Comparison of ENCODE assay signal across 1 cellular context in the genomic region with DNA sequence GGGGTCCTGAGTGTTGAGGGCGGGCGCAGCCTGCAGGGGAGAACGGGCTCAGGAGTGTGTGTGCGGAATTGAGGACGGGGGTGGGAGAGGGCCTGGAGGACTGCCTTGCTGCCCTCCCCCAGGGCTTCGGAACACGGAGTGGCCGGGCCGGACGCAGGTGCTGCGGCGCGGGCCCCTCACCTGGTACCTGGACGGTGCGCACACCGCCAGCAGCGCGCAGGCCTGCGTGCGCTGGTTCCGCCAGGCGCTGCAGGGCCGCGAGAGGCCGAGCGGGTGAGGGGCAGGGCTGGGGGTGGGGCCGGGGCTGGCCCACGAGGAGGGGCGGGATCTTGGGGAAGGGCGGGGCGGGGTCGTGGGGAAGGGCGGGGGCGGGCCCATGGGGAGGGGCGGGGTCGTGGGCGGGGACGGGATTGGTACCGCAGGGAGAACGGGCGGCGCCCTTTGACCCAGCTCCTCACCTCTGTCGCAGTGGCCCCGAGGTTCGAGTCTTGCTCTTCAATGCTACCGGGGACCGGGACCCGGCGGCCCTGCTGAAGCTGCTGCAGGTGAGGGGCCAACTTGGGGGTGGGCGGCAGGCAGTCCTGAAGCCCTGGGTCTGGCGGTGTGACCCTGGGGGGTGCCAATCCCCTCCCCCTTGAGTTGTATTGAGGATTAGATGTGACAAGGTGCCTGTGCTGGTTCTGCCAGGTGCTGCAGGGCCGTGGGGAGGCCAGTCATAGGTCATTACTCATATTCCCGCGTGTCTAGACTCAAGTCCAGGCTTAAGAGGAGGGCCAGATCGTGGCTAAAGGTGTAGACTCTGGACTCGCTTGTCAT.
TF ChIP-seq lines count a peak whose summit lies in the region.

No MANE protein-coding gene starts in this region.

TF ChIP-seq in H1, 55 proteins besides CTCF, POLR2A, EP300 and RAD21:
- TF ChIP-seq HDAC6 (IDR thresholded peaks at IDR 0.05; ENCODE audit: low read depth, low read length) (no peak), ZNF274 (IDR thresholded peaks at IDR 0.05; ENCODE audit: borderline replicate concordance, extremely low read depth, low read length) (no peak), TAF1 (IDR thresholded peaks at IDR 0.05; ENCODE audit: low read depth, low read length) (peak; percentile 20; the same call in 1 of the 2 replicates), USF2 (IDR thresholded peaks at IDR 0.05; ENCODE audit: low read length) (no peak), RXRA (IDR thresholded peaks at IDR 0.05; ENCODE audit: insufficient read depth, low read depth, low read length) (no peak), POLR2AphosphoS5 (IDR thresholded peaks at IDR 0.05; ENCODE audit: low read depth, low read length) (peak; percentile 47; the same call in 1 of the 2 replicates), NRF1 (IDR thresholded peaks at IDR 0.05; ENCODE audit: low read depth, low read length) (no peak), BRCA1 (IDR thresholded peaks at IDR 0.05; ENCODE audit: low read depth, low read length) (no peak), TCF12 (IDR thresholded peaks at IDR 0.05; ENCODE audit: low read depth, low read length) (no peak), GABPA (IDR thresholded peaks at IDR 0.05; ENCODE audit: borderline replicate concordance, insufficient read depth, low read length) (0 out of 2 replicates have a peak, but pooled peaks have one; percentile 18)
